Comparison of ENCODE assay signal across 20 cellular contexts in the genomic region with DNA sequence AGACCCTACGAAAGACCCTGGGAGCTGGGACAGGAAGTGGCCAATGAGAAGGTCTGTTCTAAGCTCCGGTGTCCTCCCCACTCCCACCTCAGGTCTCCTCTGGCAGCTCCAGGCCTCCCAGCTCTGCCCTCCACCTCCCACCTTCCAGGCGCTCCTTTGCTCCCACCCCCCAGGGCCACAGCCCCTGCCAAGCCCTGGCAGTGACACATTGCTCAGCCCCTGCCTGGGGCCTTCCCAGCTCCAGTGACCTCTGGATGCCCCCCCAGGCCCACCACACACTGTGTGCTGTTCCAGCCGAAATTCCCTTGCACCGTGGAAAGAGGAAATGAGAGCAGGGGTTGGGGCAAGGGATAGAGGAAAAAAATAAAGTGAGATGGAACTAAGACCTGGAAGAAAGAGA.
"Had no signal": no experiment of that assay in that cellular context is flagged by ENCODE, and none has a peak within 500 bp of the region (broad histone marks: within the 10 kb centered on the region; RNA-seq: fewer than 3 reads in every experiment).

No MANE protein-coding gene starts in this region.

- H3K4me2 ChIP-seq: hepatocyte had no signal

- H3K27ac Mint-ChIP-seq: dendritic cell treated with granulocyte-macrophage colony-stimulating factor and Interleukin-4, amounts not matched to agents 40 ng/mL and 50 ng/mL, for 4 days had no signal

- H3K9me3 ChIP-seq: gastrocnemius medialis had no signal

- H3K4me3 Mint-ChIP-seq: dendritic cell treated with granulocyte-macrophage colony-stimulating factor and Interleukin-4, amounts not matched to agents 40 ng/mL and 50 ng/mL, for 4 days had no signal

- H3K4me3 ChIP-seq: esophagus squamous epithelium, gastrocnemius medialis, hepatocyte, left lung, lower lobe of right lung had no signal

- H2AFZ ChIP-seq: hepatocyte had no signal

- ATAC-seq: esophagus mucosa, gastrocnemius medialis, left lung, left ventricle myocardium superior, lower lobe of right lung had no signal

- DNase-seq: cortex of kidney; effector memory CD4-positive, alpha-beta T cell; erythroblast; esophagus squamous epithelium; foreskin fibroblast; foreskin melanocyte; gastrocnemius medialis; glutamatergic neuron; hypothalamus; kidney; kidney glomerular epithelial cell; left lung; left ventricle myocardium superior; lower lobe of right lung; mesenchymal stem cell; midbrain had no signal

- H3K27me3 ChIP-seq: gastrocnemius medialis, hepatocyte had no signal

- H3K36me3 ChIP-seq: esophagus squamous epithelium, gastrocnemius medialis, left lung, lower lobe of right lung had no signal

- H3K4me1 ChIP-seq: esophagus squamous epithelium, left lung, lower lobe of right lung had no signal

- H3K27me3 Mint-ChIP-seq: dendritic cell treated with granulocyte-macrophage colony-stimulating factor and Interleukin-4, amounts not matched to agents 40 ng/mL and 50 ng/mL, for 4 days had no signal

- H3K9me3 Mint-ChIP-seq: dendritic cell treated with granulocyte-macrophage colony-stimulating factor and Interleukin-4, amounts not matched to agents 40 ng/mL and 50 ng/mL, for 4 days had no signal

- H3K27ac ChIP-seq: epithelial cell of prostate, esophagus squamous epithelium, gastrocnemius medialis, hepatocyte, left lung, lower lobe of right lung had no signal

- H3K79me2 ChIP-seq: hepatocyte had no signal
